Comparison of ENCODE assay signal across 8 cellular contexts in genomic region chr19:47713046-47714021, GRCh38. TPM values are rescaled to one million over a fixed set of nuclear protein-coding genes. Genes with fewer than 3 reads are reported as not detected.
DNase-seq lines count a peak whose midpoint lies in the region; ATAC-seq and TF ChIP-seq lines count a peak whose summit lies in the region.

EHD2 (plus strand) TSS chr19:47713422; CDS start chr19:47716613, 3,191 bp downstream.

- CTCF ChIA-PET in WTC11 (lab: Charles Lee), result interaction anchor here (0.5 to 3.6 kb wide), 84 partner anchors 9 to 456 kb away, joined by 3 to 102 read pairs (median 4); partner anchors contain the start of genes DHX34, MEIS3, NAPA and NOP53

- peak; percentile 84 for TF ChIP-seq CTCF in BE2C (IDR thresholded peaks at IDR 0.05; ENCODE audit: low read depth, low read length)
- TF ChIP-seq CTCF in WTC11 (IDR thresholded peaks at IDR 0.05), result peak; percentile 97

- peaks cover 20% of the 10 kb centered on the region; the same call in 1 of the 2 replicates for H3K36me3 Mint-ChIP-seq in WTC11

- no peak within 1 kb of the TSS for H3K27ac Mint-ChIP-seq in WTC11

- H3K9me3 ChIP-seq in BE2C, result no peaks in the 10 kb centered on the region

- ATAC-seq in WTC11, result peak; percentile 81
- ATAC-seq in left lobe of liver, result peak; percentile 93
- no peak for ATAC-seq in GM18517 (IDR thresholded peaks at IDR 0.05; ENCODE audit: unreplicated experiment)
- ATAC-seq in HG03342 (IDR thresholded peaks at IDR 0.05; ENCODE audit: unreplicated experiment), result no peak

- peak within 1 kb of the TSS; percentile 61 for H3K4me3 ChIP-seq in BE2C (ENCODE audit: low read depth, low read length)

- H3K9me3 Mint-ChIP-seq in WTC11, result peaks cover 18% of the 10 kb centered on the region

- peaks cover 22% of the 10 kb centered on the region for H3K27me3 Mint-ChIP-seq in WTC11 (ENCODE audit: low read depth)

- peak within 1 kb of the TSS; percentile 66 for H3K4me3 Mint-ChIP-seq in WTC11

- peaks cover 2% of the 10 kb centered on the region; the same call in 1 of the 2 replicates for H3K4me1 ChIP-seq in BE2C

- DNase-seq in BE2C, result peak; percentile 70
- peak in 50 of 76 experiments; percentile 7 to 64 (median 40) for DNase-seq in HUDEP-2 (lab: John Stamatoyannopoulos, UW; ENCODE audit: unreplicated experiment in 76 of 76)
- peak; percentile 72 for DNase-seq in WTC11 (ENCODE audit: low spot score)
- peak; percentile 81 for DNase-seq in dermis blood vessel endothelial cell
- no peak for DNase-seq in left lobe of liver (ENCODE audit: low spot score)
- peak; percentile 27 to 51 for DNase-seq in stimulated activated CD4-positive, alpha-beta T cell treated with anti-CD3 and anti-CD28 coated beads, Interleukin-4, amount 100 ng/mL, for 4 hours

- H3K36me3 ChIP-seq in BE2C, result peaks cover 8% of the 10 kb centered on the region

- POLR2A ChIA-PET in WTC11 (lab: Charles Lee), result interaction anchor here (0.6 to 0.7 kb wide), 2 partner anchors 10 to 1061 kb away, joined by 4 to 9 read pairs; no protein-coding TSS in a partner anchor

- no peaks in the 10 kb centered on the region for H3K27me3 ChIP-seq in BE2C

- 0 out of 2 replicates have a peak, but pooled peaks cover 7% of the 10 kb centered on the region for H3K4me1 Mint-ChIP-seq in WTC11

TF ChIP-seq in WTC11, 78 proteins besides CTCF, POLR2A, EP300 and RAD21 (continues in another document):
- TF ChIP-seq ZBTB21 (CRISPR knock-in tag; IDR thresholded peaks at IDR 0.05; ENCODE audit: borderline replicate concordance), result no peak
- TF ChIP-seq, protein P1, sequence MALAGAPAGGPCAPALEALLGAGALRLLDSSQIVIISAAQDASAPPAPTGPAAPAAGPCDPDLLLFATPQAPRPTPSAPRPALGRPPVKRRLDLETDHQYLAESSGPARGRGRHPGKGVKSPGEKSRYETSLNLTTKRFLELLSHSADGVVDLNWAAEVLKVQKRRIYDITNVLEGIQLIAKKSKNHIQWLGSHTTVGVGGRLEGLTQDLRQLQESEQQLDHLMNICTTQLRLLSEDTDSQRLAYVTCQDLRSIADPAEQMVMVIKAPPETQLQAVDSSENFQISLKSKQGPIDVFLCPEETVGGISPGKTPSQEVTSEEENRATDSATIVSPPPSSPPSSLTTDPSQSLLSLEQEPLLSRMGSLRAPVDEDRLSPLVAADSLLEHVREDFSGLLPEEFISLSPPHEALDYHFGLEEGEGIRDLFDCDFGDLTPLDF (CRISPR knock-in tag; IDR thresholded peaks at IDR 0.05), result no peak
- TF ChIP-seq TEAD4 (CRISPR knock-in tag; IDR thresholded peaks at IDR 0.05), result no peak
- TF ChIP-seq ELF4 (CRISPR knock-in tag; IDR thresholded peaks at IDR 0.05; ENCODE audit: low read depth), result peak; percentile 44; the same call in 1 of the 2 replicates
- no peak for TF ChIP-seq NR1H2 (CRISPR knock-in tag; IDR thresholded peaks at IDR 0.05)
- TF ChIP-seq, protein P2, sequence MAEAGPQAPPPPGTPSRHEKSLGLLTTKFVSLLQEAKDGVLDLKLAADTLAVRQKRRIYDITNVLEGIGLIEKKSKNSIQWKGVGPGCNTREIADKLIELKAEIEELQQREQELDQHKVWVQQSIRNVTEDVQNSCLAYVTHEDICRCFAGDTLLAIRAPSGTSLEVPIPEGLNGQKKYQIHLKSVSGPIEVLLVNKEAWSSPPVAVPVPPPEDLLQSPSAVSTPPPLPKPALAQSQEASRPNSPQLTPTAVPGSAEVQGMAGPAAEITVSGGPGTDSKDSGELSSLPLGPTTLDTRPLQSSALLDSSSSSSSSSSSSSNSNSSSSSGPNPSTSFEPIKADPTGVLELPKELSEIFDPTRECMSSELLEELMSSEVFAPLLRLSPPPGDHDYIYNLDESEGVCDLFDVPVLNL (CRISPR knock-in tag; IDR thresholded peaks at IDR 0.05; ENCODE audit: borderline replicate concordance, low read depth), result no peak
- no peak for TF ChIP-seq SMAD4 (CRISPR knock-in tag; IDR thresholded peaks at IDR 0.05)
- TF ChIP-seq FOXP1 (CRISPR knock-in tag; IDR thresholded peaks at IDR 0.05; ENCODE audit: borderline replicate concordance), result no peak
- TF ChIP-seq RORB (CRISPR knock-in tag; IDR thresholded peaks at IDR 0.05), result no peak
- TF ChIP-seq ETV6 (CRISPR knock-in tag; IDR thresholded peaks at IDR 0.05), result no peak
- TF ChIP-seq ZNF281 (CRISPR knock-in tag; IDR thresholded peaks at IDR 0.05), result no peak
- TF ChIP-seq GABPB1 (CRISPR knock-in tag; IDR thresholded peaks at IDR 0.05), result no peak
- no peak for TF ChIP-seq FOXP4 (CRISPR knock-in tag; IDR thresholded peaks at IDR 0.05)
- TF ChIP-seq, protein P3, sequence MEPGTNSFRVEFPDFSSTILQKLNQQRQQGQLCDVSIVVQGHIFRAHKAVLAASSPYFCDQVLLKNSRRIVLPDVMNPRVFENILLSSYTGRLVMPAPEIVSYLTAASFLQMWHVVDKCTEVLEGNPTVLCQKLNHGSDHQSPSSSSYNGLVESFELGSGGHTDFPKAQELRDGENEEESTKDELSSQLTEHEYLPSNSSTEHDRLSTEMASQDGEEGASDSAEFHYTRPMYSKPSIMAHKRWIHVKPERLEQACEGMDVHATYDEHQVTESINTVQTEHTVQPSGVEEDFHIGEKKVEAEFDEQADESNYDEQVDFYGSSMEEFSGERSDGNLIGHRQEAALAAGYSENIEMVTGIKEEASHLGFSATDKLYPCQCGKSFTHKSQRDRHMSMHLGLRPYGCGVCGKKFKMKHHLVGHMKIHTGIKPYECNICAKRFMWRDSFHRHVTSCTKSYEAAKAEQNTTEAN (CRISPR knock-in tag; IDR thresholded peaks at IDR 0.05), result no peak
- 0 out of 2 replicates have a peak, but pooled peaks have one; percentile 21 for TF ChIP-seq SP1 (CRISPR knock-in tag; conservative IDR thresholded peaks at IDR 0.05)
- no peak for TF ChIP-seq NR2C2 (CRISPR knock-in tag; IDR thresholded peaks at IDR 0.05)
- no peak for TF ChIP-seq AR (CRISPR knock-in tag; IDR thresholded peaks at IDR 0.05)
- peak; percentile 89 for TF ChIP-seq GTF2I (CRISPR knock-in tag; conservative IDR thresholded peaks at IDR 0.05)
- no peak for TF ChIP-seq RELA (CRISPR knock-in tag; IDR thresholded peaks at IDR 0.05; ENCODE audit: borderline replicate concordance)
- 0 out of 2 replicates have a peak, but pooled peaks have one; percentile 69 for TF ChIP-seq ZNF232 (CRISPR knock-in tag; IDR thresholded peaks at IDR 0.05)
- TF ChIP-seq OVOL2 (CRISPR knock-in tag; IDR thresholded peaks at IDR 0.05; ENCODE audit: borderline replicate concordance), result no peak

RNA-seq across cellular contexts. Expression of gene EHD2, which starts in this region (rescaled TPM):
- polyA plus RNA-seq in BE2C (2012; ENCODE audit: insufficient read depth, insufficient read length, low read depth), result 13.3 TPM
- total RNA-seq in WTC11 (2021) (11.8 to 15.5 TPM (median 15.4 TPM) in 3 replicates), dermis blood vessel endothelial cell (148 and 336 TPM in 2 replicates), left lobe of liver (6.3 TPM)

Comparison
In these comparisons a context has a peak if more than half of its experiments do, and no peak if none do; other contexts are left out.
1. ATAC-seq: peak in WTC11 (single experiment) and left lobe of liver (single experiment); none in GM18517 (single experiment) and HG03342 (single experiment).